In genomic region chr1:20291621-20292020, GRCh38 we compare ENCODE assay signal across 11 cellular contexts. TPM values are rescaled to one million over a fixed set of nuclear protein-coding genes. Genes with fewer than 3 reads are reported as not detected.
DNase-seq lines count a peak whose midpoint lies in the region; ATAC-seq and TF ChIP-seq lines count a peak whose summit lies in the region.
"Had no signal": no experiment of that assay in that cellular context is flagged by ENCODE, and none has a peak within 500 bp of the region (broad histone marks: within the 10 kb centered on the region; RNA-seq: fewer than 3 reads in every experiment).

No MANE protein-coding gene starts in this region.

- H3K4me1 Mint-ChIP-seq in activated CD8-positive, alpha-beta T cell treated with anti-CD3 and anti-CD28 coated beads, Interleukin-2, amount 10 ng/mL, durations not matched to agents 7 days and 5 days (ENCODE audit: low read depth), result peaks cover 12% of the 10 kb centered on the region

- H3K4me3 ChIP-seq in kidney epithelial cell (ENCODE audit: low read depth, low read length) (peak overlapping the region; percentile 7), thyroid gland (replicated peaks in 1 of 3) (no peak overlapping the region)

- H3K9me3 Mint-ChIP-seq in activated CD8-positive, alpha-beta T cell treated with anti-CD3 and anti-CD28 coated beads, Interleukin-2, amount 10 ng/mL, durations not matched to agents 7 days and 5 days (ENCODE audit: insufficient read depth), result no peaks in the 10 kb centered on the region

- peaks cover 11 to 14% of the 10 kb centered on the region in 2 donors for H3K4me1 ChIP-seq in thyroid gland

- POLR2A ChIA-PET in activated CD8-positive, alpha-beta T cell treated with anti-CD3 and anti-CD28 coated beads, Interleukin-2, amount 10 ng/mL, durations not matched to agents 7 days and 5 days (lab: Charles Lee), result no interaction called here

- no peak for TF ChIP-seq POLR2A in thyroid gland (IDR thresholded peaks at IDR 0.05)

- H3K27ac Mint-ChIP-seq in activated CD8-positive, alpha-beta T cell treated with anti-CD3 and anti-CD28 coated beads, Interleukin-2, amount 10 ng/mL, durations not matched to agents 7 days and 5 days, result no peak overlapping the region

- peak; percentile 2 for DNase-seq in stimulated activated CD4-positive, alpha-beta T cell treated with anti-CD3 and anti-CD28 coated beads, Interleukin-12 subunit alpha, Interleukin-12 subunit beta, amount 100 ng/mL, for 4 hours
- DNase-seq in stimulated activated CD4-positive, alpha-beta T cell treated with anti-CD3 and anti-CD28 coated beads, Interleukin-4, amount 100 ng/mL, for 24 hours, result no peak
- peak; percentile 26 for DNase-seq in activated CD8-positive, alpha-beta T cell treated with anti-CD3 and anti-CD28 coated beads, Interleukin-2, amount 10 ng/mL, durations not matched to agents 7 days and 5 days
- no peak for DNase-seq in kidney epithelial cell (ENCODE audit: low read depth)
- peak; percentile 10 to 21 for DNase-seq in thyroid gland
- DNase-seq in OCI-M2 (lab: John Stamatoyannopoulos, UW; ENCODE audit: unreplicated experiment), result no peak
- DNase-seq: heart right ventricle, NCI-H187 had no signal

- peak overlapping the region; percentile 29 for H3K4me3 Mint-ChIP-seq in activated CD8-positive, alpha-beta T cell treated with anti-CD3 and anti-CD28 coated beads, Interleukin-2, amount 10 ng/mL, durations not matched to agents 7 days and 5 days

- peaks cover 46% of the 10 kb centered on the region for H3K27me3 Mint-ChIP-seq in activated CD8-positive, alpha-beta T cell treated with anti-CD3 and anti-CD28 coated beads, Interleukin-2, amount 10 ng/mL, durations not matched to agents 7 days and 5 days (ENCODE audit: low read depth)

- peak; percentile 42 for ATAC-seq in activated CD8-positive, alpha-beta T cell treated with anti-CD3 and anti-CD28 coated beads, Interleukin-2, amount 10 ng/mL, durations not matched to agents 7 days and 5 days
- ATAC-seq in HG02938 (IDR thresholded peaks at IDR 0.05; ENCODE audit: unreplicated experiment) (no peak), GM18870 (IDR thresholded peaks at IDR 0.05; ENCODE audit: unreplicated experiment) (no peak)

- H3K36me3 Mint-ChIP-seq in activated CD8-positive, alpha-beta T cell treated with anti-CD3 and anti-CD28 coated beads, Interleukin-2, amount 10 ng/mL, durations not matched to agents 7 days and 5 days (ENCODE audit: low read depth), result no peaks in the 10 kb centered on the region

- WGBS in thyroid gland, 2 donors, result 6 to 7% methylated on average over 18 of the region's 19 CpGs

- CTCF ChIA-PET in activated CD8-positive, alpha-beta T cell treated with anti-CD3 and anti-CD28 coated beads, Interleukin-2, amount 10 ng/mL, durations not matched to agents 7 days and 5 days (lab: Charles Lee), result no interaction called here

- no peak overlapping the region for H3K27ac ChIP-seq in thyroid gland
- H3K27ac ChIP-seq: heart right ventricle had no signal

- no peaks in the 10 kb centered on the region for H3K36me3 ChIP-seq in kidney epithelial cell (ENCODE audit: control insufficient read depth, insufficient read depth, low read length)
- no peaks in the 10 kb centered on the region for H3K36me3 ChIP-seq in thyroid gland
- H3K36me3 ChIP-seq: heart right ventricle had no signal

- no peaks in the 10 kb centered on the region for H3K9me3 ChIP-seq in thyroid gland
- H3K9me3 ChIP-seq: heart right ventricle had no signal

- TF ChIP-seq CTCF in kidney epithelial cell (IDR thresholded peaks at IDR 0.05; ENCODE audit: insufficient read depth, low read length, poor library complexity, severe bottlenecking), result no peak
- TF ChIP-seq CTCF in thyroid gland (IDR thresholded peaks at IDR 0.05), result no peak

- H3K27me3 ChIP-seq in kidney epithelial cell (ENCODE audit: control insufficient read depth, insufficient read depth, low read length), result peaks cover 23% of the 10 kb centered on the region
- no peaks in the 10 kb centered on the region for H3K27me3 ChIP-seq in thyroid gland

- intact Hi-C loops in thyroid gland (cut with DNase I), result no loop called here

RNA-seq across cellular contexts. Expression of gene VWA5B1, which starts 0.9 kb away (rescaled TPM):
- not detected for total RNA-seq in activated CD8-positive, alpha-beta T cell treated with anti-CD3 and anti-CD28 coated beads, Interleukin-2, amount 10 ng/mL, durations not matched to agents 7 days and 5 days
- total RNA-seq in kidney epithelial cell (0.14 TPM in 1 of 2 replicates, not detected in the other), thyroid gland (under 1 TPM in 1 of 4 donors, not detected in 3; 0.45 TPM)
- total RNA-seq: HT1080 had no signal

Comparison
In these comparisons a context has a peak if more than half of its experiments do, and no peak if none do; other contexts are left out.
1. DNase-seq: peak in stimulated activated CD4-positive, alpha-beta T cell treated with anti-CD3 and anti-CD28 coated beads, Interleukin-12 subunit alpha, Interleukin-12 subunit beta, amount 100 ng/mL, for 4 hours (single experiment), activated CD8-positive, alpha-beta T cell treated with anti-CD3 and anti-CD28 coated beads, Interleukin-2, amount 10 ng/mL, durations not matched to agents 7 days and 5 days (single experiment) and thyroid gland (2 of 2); none in stimulated activated CD4-positive, alpha-beta T cell treated with anti-CD3 and anti-CD28 coated beads, Interleukin-4, amount 100 ng/mL, for 24 hours (single experiment), kidney epithelial cell (single experiment) and OCI-M2 (single experiment).